ENCODE assay signal across 8 cellular contexts in the genomic region with DNA sequence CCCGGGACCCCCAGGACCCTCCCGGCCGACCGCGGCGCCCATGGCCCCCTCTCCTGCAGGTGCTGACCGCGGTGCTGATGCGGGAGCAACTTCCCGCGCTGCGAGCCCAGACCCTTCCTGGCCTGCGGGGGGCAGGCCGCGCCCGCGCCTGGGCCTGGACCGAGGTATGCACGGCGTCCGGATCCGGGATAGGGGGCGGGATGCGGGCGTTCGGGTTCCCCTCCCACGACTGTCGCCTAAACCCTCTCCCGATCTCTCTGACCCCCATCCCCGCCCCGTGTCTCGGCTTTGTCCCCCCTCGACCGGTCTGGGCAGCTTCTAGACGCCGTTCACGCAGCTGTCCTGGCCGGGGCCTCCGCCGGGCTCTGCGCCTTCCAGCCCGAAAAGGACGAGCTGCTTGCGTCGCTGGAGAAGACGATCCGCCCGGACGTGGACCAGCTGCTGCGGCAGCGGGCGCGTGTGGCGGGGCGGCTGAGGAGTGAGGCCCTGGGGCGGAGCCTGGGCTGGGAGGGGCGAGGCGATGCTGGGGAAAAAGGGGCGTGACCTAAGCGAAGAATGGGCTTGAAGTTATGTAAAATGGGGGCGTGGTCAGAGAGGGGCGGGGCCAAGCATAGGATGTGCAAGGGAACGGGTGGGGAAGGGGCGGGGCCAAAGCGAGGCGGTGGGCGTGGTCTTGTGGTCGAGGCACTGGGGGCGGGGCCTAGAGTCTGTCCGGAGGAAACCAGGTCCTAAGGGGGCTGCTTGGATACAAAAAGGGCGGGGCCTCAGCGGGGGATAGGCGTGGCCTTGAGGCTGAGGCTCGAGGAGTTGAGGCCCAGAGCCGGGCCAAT. TPM values are rescaled to one million over a fixed set of nuclear protein-coding genes. Genes with fewer than 3 reads are reported as not detected.
DNase-seq lines count a peak whose midpoint lies in the region; ATAC-seq and TF ChIP-seq lines count a peak whose summit lies in the region.

No MANE protein-coding gene starts in this region.

- H3K4me3 ChIP-seq in colonic mucosa = peak overlapping the region; percentile 39

- no peaks in the 10 kb centered on the region for H3K27me3 ChIP-seq in colonic mucosa

- peak overlapping the region; percentile 27 for H3K27ac ChIP-seq in colonic mucosa

- no peaks in the 10 kb centered on the region for H3K36me3 ChIP-seq in colonic mucosa

- H3K4me1 ChIP-seq in colonic mucosa = peaks cover 8% of the 10 kb centered on the region

- ATAC-seq in HG03432 (IDR thresholded peaks at IDR 0.05; ENCODE audit: unreplicated experiment) (peak; percentile 73), HG02870 (IDR thresholded peaks at IDR 0.05; ENCODE audit: unreplicated experiment) (no peak)

- intact Hi-C loops in colonic mucosa (cut with DNase I) = no loop called here

- TF ChIP-seq CTCF in colonic mucosa (IDR thresholded peaks at IDR 0.05) = no peak

- H3K9me3 ChIP-seq in colonic mucosa = no peaks in the 10 kb centered on the region

- peak; percentile 73 for DNase-seq in GM04504 (ENCODE audit: low read depth)
- DNase-seq in NCI-H524 treated with DMSO at 0.1 percent for 48 hours (lab: John Stamatoyannopoulos, UW) = peak; percentile 50
- DNase-seq in activated CD4-positive, alpha-beta T cell treated with anti-CD3 and anti-CD28 coated beads for 48 hours = peak; percentile 99
- DNase-seq in colonic mucosa = peak; percentile 94
- DNase-seq in kidney tubule cell (ENCODE audit: low spot score) = peak; percentile 84
- peak; percentile 97 to 98 for DNase-seq in stimulated activated CD4-positive, alpha-beta T cell treated with anti-CD3 and anti-CD28 coated beads, Interleukin-15, amount 100 ng/mL, for 48 hours (ENCODE audit: low read depth in 2 of 2)

- H3K9ac ChIP-seq in colonic mucosa (ENCODE audit: low read depth in 2 of 2, low read length in 2 of 2) = peak overlapping the region in 1 of 2 donors; percentile 63

RNA-seq across cellular contexts. Expression of a gene that starts 15.9 kb away (rescaled TPM):
- 10 to 100 TPM; 51.4 to 90.9 TPM for total RNA-seq in colonic mucosa

RNA-seq across cellular contexts. Expression of a gene that starts 28.1 kb away (rescaled TPM):
- total RNA-seq in colonic mucosa = 100 to 1,000 TPM in 1 of 2 donors, 10 to 100 TPM in 1; 93.0 to 114 TPM
